Comparison of ENCODE assay signal across 1 cellular context in genomic region chr16:71896688-71897368, GRCh38.
TF ChIP-seq lines count a peak whose summit lies in the region.

No MANE protein-coding gene starts in this region.

TF ChIP-seq in HCT116, 20 proteins besides CTCF, POLR2A, EP300 and RAD21 (continued from another document):
- TF ChIP-seq REST (IDR thresholded peaks at IDR 0.05; ENCODE audit: low read depth) (no peak), CEBPB (IDR thresholded peaks at IDR 0.05; ENCODE audit: low read depth) (no peak), JUND (IDR thresholded peaks at IDR 0.05) (no peak), ZFX (IDR thresholded peaks at IDR 0.05) (no peak), ATF3 (IDR thresholded peaks at IDR 0.05) (no peak), TCF7L2 (IDR thresholded peaks at IDR 0.05; ENCODE audit: borderline replicate concordance, extremely low read depth, insufficient read depth, insufficient read length) (no peak), POLR2AphosphoS5 (IDR thresholded peaks at IDR 0.05; ENCODE audit: low read depth, low read length) (no peak)
